8 cellular contexts compared by ENCODE assay signal in genomic region chr9:4986291-4986690, GRCh38. TPM values are rescaled to one million over a fixed set of nuclear protein-coding genes. Genes with fewer than 3 reads are reported as not detected.
DNase-seq lines count a peak whose midpoint lies in the region; ATAC-seq and TF ChIP-seq lines count a peak whose summit lies in the region.

No MANE protein-coding gene starts in this region.

- H2BK15ac ChIP-seq in neuronal stem cell (ENCODE audit: low read length) = no peak overlapping the region

- no peaks in the 10 kb centered on the region for H3K9me3 Mint-ChIP-seq in CD8-positive, alpha-beta T cell

- H3K4ac ChIP-seq in neuronal stem cell (ENCODE audit: low read length) = no peak overlapping the region

- H3K4me2 ChIP-seq in neuronal stem cell (ENCODE audit: insufficient read depth, low read length, poor library complexity, severe bottlenecking) = no peak overlapping the region

- H3K4me3 ChIP-seq in CD8-positive, alpha-beta T cell (ENCODE audit: low read depth, low read length) = peak overlapping the region; percentile 62
- peak overlapping the region; percentile 81 for H3K4me3 ChIP-seq in effector memory CD4-positive, alpha-beta T cell (ENCODE audit: insufficient read depth, low read depth, low read length, poor library complexity, severe bottlenecking)
- H3K4me3 ChIP-seq in neuronal stem cell (ENCODE audit: low read length in 2 of 2) = peak overlapping the region in 1 of 2 donors; percentile 64

- H3K27ac ChIP-seq in CD8-positive, alpha-beta T cell (ENCODE audit: low read depth, low read length) = peak overlapping the region; percentile 58
- H3K27ac ChIP-seq in effector memory CD4-positive, alpha-beta T cell (ENCODE audit: insufficient read depth, low read length, poor library complexity, severe bottlenecking) = no peak overlapping the region
- H3K27ac ChIP-seq in neuronal stem cell (replicated peaks; ENCODE audit: low read length) = no peak overlapping the region

- H3K27me3 ChIP-seq in CD8-positive, alpha-beta T cell (ENCODE audit: insufficient read depth, low read length) = no peaks in the 10 kb centered on the region
- H3K27me3 ChIP-seq in effector memory CD4-positive, alpha-beta T cell (replicated peaks; ENCODE audit: control insufficient read depth, insufficient read depth, low read length, poor library complexity, severe bottlenecking) = no peaks in the 10 kb centered on the region
- H3K27me3 ChIP-seq in neuronal stem cell (ENCODE audit: control insufficient read depth in 3 of 3, insufficient read depth in 3 of 3, low read depth in 1 of 3, low read length in 3 of 3) = peaks cover 0 to 2% (median 0%) of the 10 kb centered on the region in 3 experiments

- no peak overlapping the region for H3K9ac ChIP-seq in neuronal stem cell (ENCODE audit: low read depth, low read length, poor library complexity)

- peak overlapping the region; percentile 91 for H3K27ac Mint-ChIP-seq in CD8-positive, alpha-beta T cell

- no CpG with 5 or more reads among the region's 3 CpGs for WGBS in neuronal stem cell (ENCODE audit: extremely low coverage in 2 of 2, insufficient read length in 2 of 2, insufficient replicate concordance in 1 of 2), 2 donors

- H3K9me3 ChIP-seq in CD8-positive, alpha-beta T cell (ENCODE audit: low read length) = no peaks in the 10 kb centered on the region
- H3K9me3 ChIP-seq in effector memory CD4-positive, alpha-beta T cell (ENCODE audit: control insufficient read depth, low read length) = no peaks in the 10 kb centered on the region
- no peaks in the 10 kb centered on the region for H3K9me3 ChIP-seq in neuronal stem cell (replicated peaks in 1 of 2; ENCODE audit: control insufficient read depth in 2 of 2, insufficient read depth in 1 of 2, low read depth in 1 of 2, low read length in 2 of 2)

- H3K36me3 ChIP-seq in CD8-positive, alpha-beta T cell (ENCODE audit: insufficient read depth, low read length) = no peaks in the 10 kb centered on the region
- no peaks in the 10 kb centered on the region for H3K36me3 ChIP-seq in effector memory CD4-positive, alpha-beta T cell (ENCODE audit: control insufficient read depth, insufficient read depth, low read length)
- no peaks in the 10 kb centered on the region for H3K36me3 ChIP-seq in neuronal stem cell (replicated peaks in 1 of 2; ENCODE audit: control insufficient read depth in 2 of 2, insufficient read depth in 2 of 2, low read length in 2 of 2)

- no peaks in the 10 kb centered on the region for H3K79me1 ChIP-seq in neuronal stem cell (ENCODE audit: low read depth, low read length)

- no peak overlapping the region for H3K14ac ChIP-seq in neuronal stem cell (ENCODE audit: low read length)

- no peak overlapping the region for H2BK12ac ChIP-seq in neuronal stem cell (ENCODE audit: low read length)

- no peak overlapping the region for H3K23ac ChIP-seq in neuronal stem cell (ENCODE audit: low read depth, low read length, poor library complexity)

- H3K36me3 Mint-ChIP-seq in CD8-positive, alpha-beta T cell = peaks cover 10% of the 10 kb centered on the region

- H2BK5ac ChIP-seq in neuronal stem cell (ENCODE audit: low read length) = no peak overlapping the region

- peak overlapping the region; percentile 92 for H3K4me3 Mint-ChIP-seq in CD8-positive, alpha-beta T cell

- peaks cover 26% of the 10 kb centered on the region for H3K4me1 ChIP-seq in CD8-positive, alpha-beta T cell (ENCODE audit: insufficient read depth, low read length)
- peaks cover 14% of the 10 kb centered on the region for H3K4me1 ChIP-seq in effector memory CD4-positive, alpha-beta T cell (ENCODE audit: control insufficient read depth, insufficient read depth, low read length, poor library complexity, severe bottlenecking)
- H3K4me1 ChIP-seq in neuronal stem cell (ENCODE audit: control insufficient read depth in 2 of 2, insufficient read depth in 1 of 2, low read depth in 1 of 2, low read length in 2 of 2) = peaks cover 1 to 9% of the 10 kb centered on the region in 2 donors

- H4K8ac ChIP-seq in neuronal stem cell (ENCODE audit: low read depth, low read length) = no peak overlapping the region

- peak overlapping the region; percentile 95 for H2AFZ ChIP-seq in neuronal stem cell (ENCODE audit: low read length)

- H3K18ac ChIP-seq in neuronal stem cell (ENCODE audit: low read length) = no peak overlapping the region

- peaks cover 25% of the 10 kb centered on the region for H3K4me1 Mint-ChIP-seq in CD8-positive, alpha-beta T cell (ENCODE audit: low read depth)

- H3K27me3 Mint-ChIP-seq in CD8-positive, alpha-beta T cell (ENCODE audit: low read depth) = no peaks in the 10 kb centered on the region

- H2BK120ac ChIP-seq in neuronal stem cell (ENCODE audit: low read depth, low read length) = no peak overlapping the region

- no peak for TF ChIP-seq CTCF in CD8-positive, alpha-beta T cell (IDR thresholded peaks at IDR 0.05)

- DNase-seq in CD8-positive, alpha-beta T cell = no peak
- peak; percentile 46 for DNase-seq in NCI-H69 (lab: John Stamatoyannopoulos, UW)
- DNase-seq in effector memory CD4-positive, alpha-beta T cell = no peak
- DNase-seq in neuronal stem cell (ENCODE audit: low spot score) = no peak
- no peak for DNase-seq in NCI-H2107 treated with DMSO at 0.1 percent for 48 hours (lab: John Stamatoyannopoulos, UW; ENCODE audit: unreplicated experiment)
- DNase-seq in NCI-H748 (lab: John Stamatoyannopoulos, UW; ENCODE audit: unreplicated experiment) = no peak

- no peak for ATAC-seq in CD8-positive, alpha-beta T cell
- ATAC-seq in HG02571 (IDR thresholded peaks at IDR 0.05; ENCODE audit: unreplicated experiment) (no peak), GM18909 (IDR thresholded peaks at IDR 0.05; ENCODE audit: poor library complexity, unreplicated experiment) (no peak)

- POLR2A ChIA-PET in CD8-positive, alpha-beta T cell (lab: Charles Lee) = interaction anchor here (1.0 to 2.5 kb wide), 3 partner anchors 193 to 245 kb away, joined by 3 to 16 read pairs (median 16); partner anchors contain the start of genes AK3 and RCL1

- H2AK5ac ChIP-seq in neuronal stem cell (ENCODE audit: low read depth, low read length) = no peak overlapping the region

- no peak overlapping the region for H4K91ac ChIP-seq in neuronal stem cell (ENCODE audit: low read depth, low read length, poor library complexity)

- intact Hi-C loops in CD8-positive, alpha-beta T cell (cut with DNase I, micrococcal nuclease) = loop anchor here (2.0 to 10.0 kb wide), 14 partner anchors 135 to 1699 kb away; partner anchors contain the start of genes CDC37L1 (in 1 of the 2), ERMP1 (in 1 of the 2), PLGRKT (in 1 of the 2) and RFX3 (in 1 of the 2)

- CTCF ChIA-PET in CD8-positive, alpha-beta T cell (lab: Charles Lee) = interaction anchor here (0.6 to 6.1 kb wide), 8 partner anchors 44 to 1371 kb away, joined by 3 to 108 read pairs (median 4); no protein-coding TSS in a partner anchor

RNA-seq across cellular contexts. Expression of gene JAK2, which starts 1.2 kb away (rescaled TPM):
- 1 to 10 TPM; 4.6 to 6.1 TPM for total RNA-seq in CD8-positive, alpha-beta T cell
- 1.5 TPM for polyA plus RNA-seq in neuronal stem cell (2013, experiment 1 of 2)
- 1.4 TPM for polyA plus RNA-seq in neuronal stem cell (2013, experiment 2 of 2)
